Comparison of ENCODE assay signal across 28 cellular contexts in genomic region chr10:85724215-85724614, GRCh38.
"Had no signal": no experiment of that assay in that cellular context is flagged by ENCODE, and none has a peak within 500 bp of the region (broad histone marks: within the 10 kb centered on the region; RNA-seq: fewer than 3 reads in every experiment).

No MANE protein-coding gene starts in this region.

- H3K4me3 ChIP-seq: lower lobe of right lung, pancreas, prostate gland, sigmoid colon, spleen, tibial nerve, uterus had no signal

- H3K27ac ChIP-seq: lower lobe of right lung, pancreas, prostate gland, sigmoid colon, spleen, tibial nerve, uterus had no signal

- H3K36me3 Mint-ChIP-seq: naive B cell; natural killer cell; stimulated activated memory B cell treated with anti-CD40 and anti-IgM and Interleukin-4, amounts not matched to agents 10 μg/mL and 1 μg/mL and 100 μg/mL, for 72 hours; type B pancreatic cell had no signal

- H3K4me1 ChIP-seq: lower lobe of right lung, pancreas, prostate gland, sigmoid colon, spleen, tibial nerve, uterus had no signal

- H3K9me3 ChIP-seq: lower lobe of right lung, pancreas, prostate gland, sigmoid colon, spleen, tibial nerve, uterus had no signal

- H3K27ac Mint-ChIP-seq: naive B cell; natural killer cell; nephron progenitor cell; stimulated activated memory B cell treated with anti-CD40 and anti-IgM and Interleukin-4, amounts not matched to agents 10 μg/mL and 1 μg/mL and 100 μg/mL, for 72 hours; stimulated activated naive CD8-positive, alpha-beta T cell treated with anti-CD3 and anti-CD28 coated beads, Interleukin-15, amount 100 ng/mL, for 72 hours; type B pancreatic cell had no signal

- ATAC-seq: left cardiac atrium; left lobe of liver; left ventricle myocardium superior; lower lobe of right lung; natural killer cell; pancreas; right cardiac atrium; stimulated activated memory B cell treated with anti-CD40 and anti-IgM and Interleukin-4, amounts not matched to agents 10 μg/mL and 1 μg/mL and 100 μg/mL, for 72 hours; stimulated activated naive CD8-positive, alpha-beta T cell treated with anti-CD3 and anti-CD28 coated beads, Interleukin-15, amount 100 ng/mL, for 72 hours had no signal

- H3K9me3 Mint-ChIP-seq: nephron progenitor cell; stimulated activated naive CD8-positive, alpha-beta T cell treated with anti-CD3 and anti-CD28 coated beads, Interleukin-15, amount 100 ng/mL, for 72 hours had no signal

- H3K4me3 Mint-ChIP-seq: naive B cell; natural killer cell; nephron progenitor cell; stimulated activated memory B cell treated with anti-CD40 and anti-IgM and Interleukin-4, amounts not matched to agents 10 μg/mL and 1 μg/mL and 100 μg/mL, for 72 hours; stimulated activated naive CD8-positive, alpha-beta T cell treated with anti-CD3 and anti-CD28 coated beads, Interleukin-15, amount 100 ng/mL, for 72 hours; type B pancreatic cell had no signal

- H3K36me3 ChIP-seq: lower lobe of right lung, pancreas, prostate gland, sigmoid colon, spleen, tibial nerve, uterus had no signal

- DNase-seq: hippocampal formation; kidney glomerular epithelial cell; left cardiac atrium; left ventricle myocardium superior; lower lobe of right lung; mammary epithelial cell; mesenchymal stem cell; naive B cell; natural killer cell; nephron progenitor cell; nucleus accumbens; pancreas; retina; right cardiac atrium; sigmoid colon; small intestine; spleen; stimulated activated CD4-positive, alpha-beta T cell treated with anti-CD3 and anti-CD28 coated beads, Interleukin-4, amount 100 ng/mL, for 24 hours; stimulated activated naive CD4-positive, alpha-beta T cell treated with Interleukin-2 at 50 U/mL for 16 hours; stimulated activated naive CD8-positive, alpha-beta T cell treated with anti-CD3 and anti-CD28 coated beads, Interleukin-15, amount 100 ng/mL, for 72 hours; substantia nigra; uterus had no signal

- H3K27me3 ChIP-seq: pancreas, sigmoid colon, spleen, tibial nerve, uterus had no signal

- FAIRE-seq: keratinocyte, pancreas, small intestine had no signal

- H3K4me1 Mint-ChIP-seq: naive B cell; natural killer cell; nephron progenitor cell; stimulated activated memory B cell treated with anti-CD40 and anti-IgM and Interleukin-4, amounts not matched to agents 10 μg/mL and 1 μg/mL and 100 μg/mL, for 72 hours; stimulated activated naive CD8-positive, alpha-beta T cell treated with anti-CD3 and anti-CD28 coated beads, Interleukin-15, amount 100 ng/mL, for 72 hours had no signal
